ENCODE assay signal across 1 cellular context in the genomic region with DNA sequence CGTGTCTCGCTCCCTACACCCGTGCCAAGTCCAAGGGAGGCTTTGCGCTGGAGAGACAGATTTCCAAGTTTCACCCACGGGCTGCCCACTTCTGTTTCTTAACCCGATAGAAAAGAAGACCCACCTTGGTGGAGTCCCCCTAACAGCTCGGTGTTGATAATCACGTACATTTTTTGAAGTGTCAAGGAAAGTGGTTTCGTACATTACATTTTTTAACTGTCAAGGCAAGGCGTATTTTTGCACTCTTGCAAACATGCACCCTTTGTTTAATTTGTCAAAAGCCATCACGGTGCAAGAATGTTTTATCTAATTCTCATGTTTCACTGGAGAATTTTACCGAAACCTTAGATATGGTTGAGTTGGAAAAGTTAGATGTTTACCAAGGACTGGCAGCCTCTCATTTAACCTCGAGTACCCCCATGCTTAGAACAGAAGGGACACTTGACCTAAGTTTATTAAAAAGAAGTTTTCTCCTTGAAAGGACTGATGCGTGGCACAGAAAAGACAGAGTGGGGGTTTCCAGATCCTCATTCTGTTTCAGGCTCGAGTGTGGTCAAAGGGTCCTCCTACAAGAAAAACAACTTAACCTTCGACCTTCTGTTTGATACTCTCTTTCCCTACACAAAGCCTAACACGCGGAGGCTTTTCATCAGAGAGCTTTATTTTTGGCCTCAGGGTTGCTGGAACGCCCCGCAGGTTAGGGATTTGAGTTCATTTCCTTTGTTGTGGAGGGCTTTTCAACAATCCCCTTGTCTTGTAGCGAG.
TF ChIP-seq lines count a peak whose summit lies in the region.

No MANE protein-coding gene starts in this region.

TF ChIP-seq in HCT116, 20 proteins besides CTCF, POLR2A, EP300 and RAD21 (continued from another document):
- TF ChIP-seq, protein P1, sequence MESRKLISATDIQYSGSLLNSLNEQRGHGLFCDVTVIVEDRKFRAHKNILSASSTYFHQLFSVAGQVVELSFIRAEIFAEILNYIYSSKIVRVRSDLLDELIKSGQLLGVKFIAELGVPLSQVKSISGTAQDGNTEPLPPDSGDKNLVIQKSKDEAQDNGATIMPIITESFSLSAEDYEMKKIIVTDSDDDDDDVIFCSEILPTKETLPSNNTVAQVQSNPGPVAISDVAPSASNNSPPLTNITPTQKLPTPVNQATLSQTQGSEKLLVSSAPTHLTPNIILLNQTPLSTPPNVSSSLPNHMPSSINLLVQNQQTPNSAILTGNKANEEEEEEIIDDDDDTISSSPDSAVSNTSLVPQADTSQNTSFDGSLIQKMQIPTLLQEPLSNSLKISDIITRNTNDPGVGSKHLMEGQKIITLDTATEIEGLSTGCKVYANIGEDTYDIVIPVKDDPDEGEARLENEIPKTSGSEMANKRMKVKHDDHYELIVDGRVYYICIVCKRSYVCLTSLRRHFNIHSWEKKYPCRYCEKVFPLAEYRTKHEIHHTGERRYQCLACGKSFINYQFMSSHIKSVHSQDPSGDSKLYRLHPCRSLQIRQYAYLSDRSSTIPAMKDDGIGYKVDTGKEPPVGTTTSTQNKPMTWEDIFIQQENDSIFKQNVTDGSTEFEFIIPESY (IDR thresholded peaks at IDR 0.05; ENCODE audit: extremely low read depth, insufficient replicate concordance, low read length) = no peak
- TF ChIP-seq EGR1 (IDR thresholded peaks at IDR 0.05; ENCODE audit: low read depth) = no peak
- TF ChIP-seq, protein P2, sequence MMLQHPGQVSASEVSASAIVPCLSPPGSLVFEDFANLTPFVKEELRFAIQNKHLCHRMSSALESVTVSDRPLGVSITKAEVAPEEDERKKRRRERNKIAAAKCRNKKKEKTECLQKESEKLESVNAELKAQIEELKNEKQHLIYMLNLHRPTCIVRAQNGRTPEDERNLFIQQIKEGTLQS (IDR thresholded peaks at IDR 0.05) = no peak
- TF ChIP-seq FOSL1 (IDR thresholded peaks at IDR 0.05; ENCODE audit: low read depth) = no peak
- no peak for TF ChIP-seq ELF1 (IDR thresholded peaks at IDR 0.05; ENCODE audit: borderline replicate concordance, low read depth)
- TF ChIP-seq SRF (IDR thresholded peaks at IDR 0.05; ENCODE audit: low read depth) = no peak
- TF ChIP-seq POLR2AphosphoS5 (IDR thresholded peaks at IDR 0.05; ENCODE audit: low read depth, low read length) = no peak
- TF ChIP-seq SIN3A (IDR thresholded peaks at IDR 0.05; ENCODE audit: low read depth) = no peak
- TF ChIP-seq YY1 (IDR thresholded peaks at IDR 0.05; ENCODE audit: extremely low read depth, insufficient replicate concordance, low read depth, low read length) = no peak
- TF ChIP-seq EZH2phosphoT487 (IDR thresholded peaks at IDR 0.05; ENCODE audit: borderline replicate concordance) = no peak
- TF ChIP-seq CEBPB (IDR thresholded peaks at IDR 0.05; ENCODE audit: low read depth) = no peak
- TF ChIP-seq CBX3 (IDR thresholded peaks at IDR 0.05; ENCODE audit: low read depth) = no peak
- TF ChIP-seq, protein P3, sequence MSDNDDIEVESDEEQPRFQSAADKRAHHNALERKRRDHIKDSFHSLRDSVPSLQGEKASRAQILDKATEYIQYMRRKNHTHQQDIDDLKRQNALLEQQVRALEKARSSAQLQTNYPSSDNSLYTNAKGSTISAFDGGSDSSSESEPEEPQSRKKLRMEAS (IDR thresholded peaks at IDR 0.05) = no peak
TF ChIP-seq in HCT116: peak in this region for 0.
